In the genomic region with DNA sequence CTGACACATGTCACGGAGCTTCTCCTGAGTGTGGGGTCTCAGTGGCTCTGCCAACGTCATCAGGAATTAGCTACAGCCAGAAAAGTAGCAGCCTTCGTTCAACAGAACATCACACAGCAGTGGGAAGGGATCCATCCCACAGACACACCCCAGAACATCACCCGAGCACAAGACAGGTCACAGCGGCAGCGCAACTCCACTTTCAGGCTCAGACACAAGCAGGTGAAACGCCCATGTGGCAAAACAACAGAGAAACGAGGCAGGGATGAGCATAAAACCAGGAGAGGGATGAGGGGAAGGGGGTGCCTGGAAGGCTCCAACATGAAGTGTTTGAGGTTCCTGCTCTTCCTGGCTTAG, we compare ENCODE assay signal across 1 cellular context.
TF ChIP-seq lines count a peak whose summit lies in the region.

No MANE protein-coding gene starts in this region.

TF ChIP-seq in HepG2, 621 proteins besides CTCF, POLR2A, EP300 and RAD21 (continued from another document):
- TF ChIP-seq, protein P1, sequence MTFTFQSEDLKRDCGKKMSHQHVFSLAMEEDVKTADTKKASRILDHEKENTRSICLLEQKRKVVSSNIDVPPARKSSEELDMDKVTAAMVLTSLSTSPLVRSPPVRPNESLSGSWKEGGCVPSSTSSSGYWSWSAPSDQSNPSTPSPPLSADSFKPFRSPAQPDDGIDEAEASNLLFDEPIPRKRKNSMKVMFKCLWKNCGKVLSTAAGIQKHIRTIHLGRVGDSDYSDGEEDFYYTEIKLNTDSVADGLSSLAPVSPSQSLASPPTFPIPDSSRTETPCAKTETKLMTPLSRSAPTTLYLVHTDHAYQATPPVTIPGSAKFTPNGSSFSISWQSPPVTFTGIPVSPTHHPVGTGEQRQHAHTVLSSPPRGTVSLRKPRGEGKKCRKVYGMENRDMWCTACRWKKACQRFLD (CRISPR knock-in tag; IDR thresholded peaks at IDR 0.05; ENCODE audit: borderline replicate concordance) = no peak
- TF ChIP-seq MAFG (CRISPR knock-in tag; IDR thresholded peaks at IDR 0.05) = no peak
- TF ChIP-seq, protein P2, sequence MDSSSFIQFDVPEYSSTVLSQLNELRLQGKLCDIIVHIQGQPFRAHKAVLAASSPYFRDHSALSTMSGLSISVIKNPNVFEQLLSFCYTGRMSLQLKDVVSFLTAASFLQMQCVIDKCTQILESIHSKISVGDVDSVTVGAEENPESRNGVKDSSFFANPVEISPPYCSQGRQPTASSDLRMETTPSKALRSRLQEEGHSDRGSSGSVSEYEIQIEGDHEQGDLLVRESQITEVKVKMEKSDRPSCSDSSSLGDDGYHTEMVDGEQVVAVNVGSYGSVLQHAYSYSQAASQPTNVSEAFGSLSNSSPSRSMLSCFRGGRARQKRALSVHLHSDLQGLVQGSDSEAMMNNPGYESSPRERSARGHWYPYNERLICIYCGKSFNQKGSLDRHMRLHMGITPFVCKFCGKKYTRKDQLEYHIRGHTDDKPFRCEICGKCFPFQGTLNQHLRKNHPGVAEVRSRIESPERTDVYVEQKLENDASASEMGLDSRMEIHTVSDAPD (CRISPR knock-in tag; IDR thresholded peaks at IDR 0.05) = no peak
